In the genomic region with DNA sequence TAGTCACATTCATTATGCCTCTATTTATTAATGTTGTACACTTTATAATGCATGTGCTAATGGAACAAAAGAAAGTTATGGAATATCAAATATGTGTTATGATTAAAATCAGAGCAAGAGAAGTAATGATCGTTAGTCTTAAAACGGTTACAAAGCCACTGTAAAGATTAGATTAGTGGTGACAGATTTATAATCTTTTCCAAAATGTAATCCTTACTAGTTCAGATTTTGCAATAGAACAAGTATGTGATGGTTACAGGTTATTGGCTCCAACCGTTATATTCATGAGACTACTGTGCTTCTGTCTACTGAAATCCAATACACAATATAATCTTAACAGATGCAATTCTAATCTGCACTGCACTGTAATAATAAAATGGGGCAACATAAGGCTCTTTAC, we compare ENCODE assay signal across 19 cellular contexts.
DNase-seq lines count a peak whose midpoint lies in the region; ATAC-seq, FAIRE-seq and TF ChIP-seq lines count a peak whose summit lies in the region.
"Had no signal": no experiment of that assay in that cellular context is flagged by ENCODE, and none has a peak within 500 bp of the region (broad histone marks: within the 10 kb centered on the region; RNA-seq: fewer than 3 reads in every experiment).

No MANE protein-coding gene starts in this region.

- no peak overlapping the region for H3K4me3 ChIP-seq in K562
- H3K4me3 ChIP-seq in retinal pigment epithelial cell (ENCODE audit: low read length): no peak overlapping the region
- H3K4me3 ChIP-seq in mucosa of descending colon: no peak overlapping the region
- H3K4me3 ChIP-seq in osteoblast (ENCODE audit: insufficient read depth, low read length): no peak overlapping the region
- H3K4me3 ChIP-seq: A549, BLaER1, GM23248, HAP-1 had no signal

- H3K36me3 ChIP-seq in K562 (ENCODE audit: control insufficient read depth, insufficient read depth, low read length) (no peaks in the 10 kb centered on the region), mucosa of descending colon (ENCODE audit: low read depth) (no peaks in the 10 kb centered on the region), osteoblast (ENCODE audit: insufficient read depth, low read length) (no peaks in the 10 kb centered on the region)
- H3K36me3 ChIP-seq: BLaER1, HAP-1 had no signal

- no peak for TF ChIP-seq EP300 in K562 (IDR thresholded peaks at IDR 0.05; ENCODE audit: low read length)

- 2% methylated on average over 3 of the region's 3 CpGs for WGBS in K562 (ENCODE audit: insufficient coverage, low coverage, missing lambda C conversion rate)

- no peak overlapping the region for H3K27ac ChIP-seq in K562 (ENCODE audit: extremely low read depth, low read depth, low read length)
- no peak overlapping the region for H3K27ac ChIP-seq in osteoblast (ENCODE audit: low read depth, low read length)
- H3K27ac ChIP-seq: 22Rv1, A549, BLaER1, GM23248 had no signal

- POLR2A ChIA-PET in K562 (lab: Yijun Ruan, JAX): no interaction called here

- H3K79me2 ChIP-seq in K562 (ENCODE audit: control insufficient read depth, insufficient read depth, low read length) (no peaks in the 10 kb centered on the region), osteoblast (ENCODE audit: insufficient read depth, low read length) (no peaks in the 10 kb centered on the region)

- in situ Hi-C loops in K562 (cut with MboI): no loop called here

- no peaks in the 10 kb centered on the region for H4K20me1 ChIP-seq in K562 (replicated peaks; ENCODE audit: control insufficient read depth, insufficient read depth, low read length)
- H4K20me1 ChIP-seq in osteoblast (ENCODE audit: insufficient read depth, low read length): no peaks in the 10 kb centered on the region
- H4K20me1 ChIP-seq: BLaER1 had no signal

- intact Hi-C loops in K562 (cut with micrococcal nuclease): no loop called here
- intact Hi-C loops in mucosa of descending colon (cut with DNase I, micrococcal nuclease): no loop called here

- TF ChIP-seq CTCF in K562 (IDR thresholded peaks at IDR 0.05 in 2 of 3, conservative IDR thresholded peaks at IDR 0.05 in 1 of 3; ENCODE audit: insufficient read depth in 2 of 3, low read depth in 1 of 3, low read length in 3 of 3) (no peak), retinal pigment epithelial cell (conservative IDR thresholded peaks at IDR 0.05; ENCODE audit: low read depth, low read length) (no peak), mucosa of descending colon (IDR thresholded peaks at IDR 0.05) (no peak), osteoblast (IDR thresholded peaks at IDR 0.05; ENCODE audit: extremely low read depth, low read depth, low read length) (no peak)

- no TSS peak for BruUV-seq in K562 (replicated peaks; lab: Mats Ljungman, UMichigan)

- TF ChIP-seq RAD21 in K562 (CRISPR knock-in tag; conservative IDR thresholded peaks at IDR 0.05 in 1 of 2, IDR thresholded peaks at IDR 0.05 in 1 of 2): no peak

- DNase-seq in DMS 273 (lab: John Stamatoyannopoulos, UW; ENCODE audit: unreplicated experiment) (peak; percentile 15), DMS 273 treated with DMSO at 0.1 percent for 48 hours (lab: John Stamatoyannopoulos, UW) (no peak), NCI-H524 (lab: John Stamatoyannopoulos, UW) (peak; percentile 24 to 90), K562 (ENCODE audit: extremely low read depth in 1 of 4, low spot score in 3 of 4) (no peak), retinal pigment epithelial cell (ENCODE audit: low read depth) (peak; percentile 54), mucosa of descending colon (no peak), osteoblast (ENCODE audit: insufficient read length, low spot score, missing footprints) (no peak), cortex of kidney (lab: John Stamatoyannopoulos, UW) (no peak)
- DNase-seq: Calu3; CD4-positive, alpha-beta memory T cell; GDM1; GM23248; HFFc6 had no signal

- ATAC-seq in K562 (no peak), mucosa of descending colon (no peak)
- ATAC-seq: A549 had no signal

- no peak overlapping the region for H2AFZ ChIP-seq in K562 (ENCODE audit: low read depth, low read length)
- H2AFZ ChIP-seq in osteoblast (ENCODE audit: low read length): no peak overlapping the region
- H2AFZ ChIP-seq: GM23248 had no signal

- no peak for FAIRE-seq in K562 (lab: Jason Lieb, UNC)
- FAIRE-seq: A549, GM12892, GM18507 had no signal

- no peaks in the 10 kb centered on the region for H3K9me1 ChIP-seq in K562 (ENCODE audit: control insufficient read depth, insufficient read depth, low read length)

- CTCF ChIA-PET in K562 (lab: Yijun Ruan, JAX; ENCODE audit: low intra/inter-chr PET ratio): no interaction called here

- H3K4me2 ChIP-seq in K562 (ENCODE audit: insufficient read depth, low read length) (no peak overlapping the region), osteoblast (ENCODE audit: insufficient read depth, low read length) (no peak overlapping the region)
- H3K4me2 ChIP-seq: A549, BLaER1 had no signal

- TF ChIP-seq POLR2A in K562 (conservative IDR thresholded peaks at IDR 0.05): no peak

- H3K9ac ChIP-seq in K562 (ENCODE audit: insufficient read depth in 1 of 2, low read depth in 2 of 2, low read length in 2 of 2): no peak overlapping the region
- H3K9ac ChIP-seq: BLaER1, GM23248 had no signal

- H3K9me3 ChIP-seq in K562 (replicated peaks; ENCODE audit: control insufficient read depth, insufficient read depth, low read depth, low read length) (no peaks in the 10 kb centered on the region; the same call in 1 of the 2 replicates), mucosa of descending colon (no peaks in the 10 kb centered on the region), osteoblast (ENCODE audit: low read depth, low read length) (no peaks in the 10 kb centered on the region)
- H3K9me3 ChIP-seq: A549, BLaER1, HAP-1 had no signal

- no peaks in the 10 kb centered on the region for H3K27me3 ChIP-seq in K562 (ENCODE audit: control insufficient read depth in 2 of 2, insufficient read depth in 2 of 2, low read length in 2 of 2)
- H3K27me3 ChIP-seq in osteoblast (ENCODE audit: insufficient read depth, low read length): no peaks in the 10 kb centered on the region
- H3K27me3 ChIP-seq: BLaER1 had no signal

- H3K4me1 ChIP-seq in K562 (replicated peaks in 1 of 2; ENCODE audit: control insufficient read depth in 2 of 2, insufficient read depth in 2 of 2, low read length in 2 of 2) (no peaks in the 10 kb centered on the region), mucosa of descending colon (ENCODE audit: low read depth) (no peaks in the 10 kb centered on the region), osteoblast (ENCODE audit: insufficient read depth, low read length) (peaks cover 6% of the 10 kb centered on the region)
- H3K4me1 ChIP-seq: A549, HAP-1 had no signal

TF ChIP-seq in K562, 482 proteins besides CTCF, POLR2A, EP300 and RAD21:
- TF ChIP-seq MEIS2 (IDR thresholded peaks at IDR 0.05; ENCODE audit: partially characterized antibody) (peak; percentile 59), ZFX (CRISPR knock-in tag; IDR thresholded peaks at IDR 0.05) (no peak)

Comparison
In these comparisons a context has a peak if more than half of its experiments do, and no peak if none do; other contexts are left out.
1. DNase-seq: peak in DMS 273 (single experiment), NCI-H524 (2 of 2) and retinal pigment epithelial cell (single experiment); none in DMS 273 treated with DMSO at 0.1 percent for 48 hours (single experiment), K562 (0 of 4), mucosa of descending colon (0 of 3), osteoblast (single experiment) and cortex of kidney (single experiment).